11 cellular contexts compared by ENCODE assay signal in the genomic region with DNA sequence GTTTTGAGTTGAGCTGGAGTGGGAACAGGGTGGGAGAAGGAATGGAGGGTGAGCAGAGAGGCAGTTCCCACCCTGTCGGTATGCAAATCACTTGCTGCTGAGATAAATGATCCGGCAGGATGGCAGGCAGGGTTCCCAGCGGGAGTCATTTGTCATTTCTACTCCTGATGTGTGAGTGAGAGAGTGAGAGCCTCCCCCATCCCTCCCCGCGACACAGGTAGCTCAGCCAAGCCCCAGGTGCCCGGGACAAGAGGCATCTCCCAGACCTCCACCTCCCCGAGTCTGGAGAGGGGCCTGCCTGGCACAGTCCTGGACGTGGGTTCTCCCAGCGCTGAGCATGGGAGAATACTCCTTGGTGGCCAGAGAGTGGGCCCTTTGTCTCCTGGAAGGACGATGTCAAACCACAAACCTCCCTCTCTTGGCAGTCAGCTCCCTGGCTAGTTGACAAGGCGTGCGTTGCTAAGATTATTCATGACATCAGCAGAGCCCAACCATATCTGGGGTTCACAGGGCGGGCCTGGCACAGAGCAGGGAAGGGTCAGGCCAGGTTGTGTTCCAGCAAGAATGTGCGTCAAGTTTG. TPM values are rescaled to one million over a fixed set of nuclear protein-coding genes. Genes with fewer than 3 reads are reported as not detected.
DNase-seq lines count a peak whose midpoint lies in the region; ATAC-seq, FAIRE-seq and TF ChIP-seq lines count a peak whose summit lies in the region.
"Had no signal": no experiment of that assay in that cellular context is flagged by ENCODE, and none has a peak within 500 bp of the region (broad histone marks: within the 10 kb centered on the region; RNA-seq: fewer than 3 reads in every experiment).

No MANE protein-coding gene starts in this region.

- H3K9ac ChIP-seq in IMR-90 (ENCODE audit: low read depth, low read length) (no peak overlapping the region), K562 (ENCODE audit: insufficient read depth in 1 of 2, low read depth in 2 of 2, low read length in 2 of 2) (peak overlapping the region in 1 of 2 experiments; percentile 52; a peak in 1 of 4 replicates)

- ATAC-seq in IMR-90 (ENCODE audit: low read depth) = no peak
- no peak; the same call in 2 of the 3 replicates for ATAC-seq in K562
- no peak for ATAC-seq in HG03521 (IDR thresholded peaks at IDR 0.05; ENCODE audit: unreplicated experiment)

- 4% methylated on average over 4 of the region's 14 CpGs; no CpG with 5 or more reads in 1 of the 2 experiments for WGBS in IMR-90 (ENCODE audit: extremely low coverage in 2 of 2, insufficient read length in 1 of 2), 2 experiments
- 0% methylated on average over 14 of the region's 14 CpGs for WGBS in K562 (ENCODE audit: insufficient coverage, low coverage, missing lambda C conversion rate)
- 73 to 83% methylated on average over 14 of the region's 14 CpGs for WGBS in sigmoid colon, 2 donors

- no peaks in the 10 kb centered on the region for H3K9me3 ChIP-seq in IMR-90 (ENCODE audit: control insufficient read depth, insufficient read depth, low read length)
- peaks cover 2% of the 10 kb centered on the region; the same call in 1 of the 2 replicates for H3K9me3 ChIP-seq in K562 (replicated peaks; ENCODE audit: control insufficient read depth, insufficient read depth, low read depth, low read length)
- H3K9me3 ChIP-seq in sigmoid colon = no peaks in the 10 kb centered on the region

- no peak overlapping the region for H3K14ac ChIP-seq in IMR-90 (replicated peaks; ENCODE audit: low read depth, low read length)

- H3K27me3 ChIP-seq in IMR-90 (ENCODE audit: control insufficient read depth, insufficient read depth, low read length) = peaks cover 49% of the 10 kb centered on the region
- peaks cover 21 to 77% of the 10 kb centered on the region in 2 experiments for H3K27me3 ChIP-seq in K562 (ENCODE audit: control insufficient read depth in 2 of 2, insufficient read depth in 2 of 2, low read length in 2 of 2)
- H3K27me3 ChIP-seq in sigmoid colon = no peaks in the 10 kb centered on the region

- H2AFZ ChIP-seq in IMR-90 (replicated peaks; ENCODE audit: low read length, poor library complexity) = no peak overlapping the region
- H2AFZ ChIP-seq in K562 (ENCODE audit: low read depth, low read length) = no peak overlapping the region

- FAIRE-seq in K562 (lab: Jason Lieb, UNC) = peak; percentile 23
- FAIRE-seq: TTC549 had no signal

- no peak overlapping the region for H4K5ac ChIP-seq in IMR-90 (ENCODE audit: low read depth, low read length)

- H2AK9ac ChIP-seq in IMR-90 (replicated peaks; ENCODE audit: low read depth, low read length, poor library complexity) = no peak overlapping the region

- TF ChIP-seq POLR2A in IMR-90 (IDR thresholded peaks at IDR 0.05; ENCODE audit: low read depth, low read length) (no peak), K562 (conservative IDR thresholded peaks at IDR 0.05) (no peak), sigmoid colon (IDR thresholded peaks at IDR 0.05) (no peak)

- BruUV-seq in IMR-90 (replicated peaks; lab: Mats Ljungman, UMichigan) (no TSS peak), K562 (replicated peaks; lab: Mats Ljungman, UMichigan) (no TSS peak)

- TF ChIP-seq RAD21 in IMR-90 (IDR thresholded peaks at IDR 0.05; ENCODE audit: low read length) (no peak), K562 (CRISPR knock-in tag; conservative IDR thresholded peaks at IDR 0.05 in 1 of 2, IDR thresholded peaks at IDR 0.05 in 1 of 2) (no peak)

- H3K4me1 ChIP-seq in IMR-90 (ENCODE audit: control insufficient read depth, insufficient read depth, low read length) = no peaks in the 10 kb centered on the region
- H3K4me1 ChIP-seq in K562 (replicated peaks in 1 of 2; ENCODE audit: control insufficient read depth in 2 of 2, insufficient read depth in 2 of 2, low read length in 2 of 2) = peaks cover 6 to 8% of the 10 kb centered on the region in 2 experiments; a peak in 3 of 5 replicates
- H3K4me1 ChIP-seq in sigmoid colon = no peaks in the 10 kb centered on the region

- no peak overlapping the region for H2BK15ac ChIP-seq in IMR-90 (ENCODE audit: low read depth, low read length)

- POLR2A ChIA-PET in IMR-90 (lab: Charles Lee; ENCODE audit: unreplicated experiment) (no interaction called here), K562 (lab: Yijun Ruan, JAX) (interaction anchor here (0.7 to 0.9 kb wide), 2 partner anchors 14 to 1310 kb away, joined by 3 read pairs; no protein-coding TSS in a partner anchor)

- no peak overlapping the region for H3K4me3 ChIP-seq in IMR-90 (ENCODE audit: insufficient read depth, low read depth, low read length)
- H3K4me3 ChIP-seq in K562 = no peak overlapping the region
- no peak overlapping the region for H3K4me3 ChIP-seq in sigmoid colon

- TF ChIP-seq EP300 in K562 (IDR thresholded peaks at IDR 0.05; ENCODE audit: low read length) = no peak
- TF ChIP-seq EP300 in sigmoid colon (IDR thresholded peaks at IDR 0.05) = no peak

- no peak overlapping the region for H3K18ac ChIP-seq in IMR-90 (ENCODE audit: low read depth, low read length)

- H3K79me2 ChIP-seq in K562 (ENCODE audit: control insufficient read depth, insufficient read depth, low read length) = no peaks in the 10 kb centered on the region

- H4K20me1 ChIP-seq in IMR-90 (ENCODE audit: insufficient read depth, low read length) = no peaks in the 10 kb centered on the region
- H4K20me1 ChIP-seq in K562 (replicated peaks; ENCODE audit: control insufficient read depth, insufficient read depth, low read length) = peaks cover 6% of the 10 kb centered on the region; the same call in 1 of the 2 replicates

- no peak overlapping the region for H2BK120ac ChIP-seq in IMR-90 (ENCODE audit: low read depth, low read length)

- no peak overlapping the region for H4K8ac ChIP-seq in IMR-90 (ENCODE audit: low read depth in 2 of 2, low read length in 2 of 2)

- DNase-seq in IMR-90 = peak; percentile 49
- DNase-seq in K562 (ENCODE audit: extremely low read depth in 1 of 4, low spot score in 3 of 4) = peak in 2 of 4 experiments; percentile 18 to 39
- peak; percentile 86 for DNase-seq in iPS DF 19.7 (ENCODE audit: low read depth, low spot score)
- peak; percentile 58 for DNase-seq in sigmoid colon
- no peak for DNase-seq in glomerular visceral epithelial cell (ENCODE audit: extremely low spot score)
- DNase-seq in NCI-H187 (lab: John Stamatoyannopoulos, UW) = no peak
- DNase-seq in activated CD4-positive, alpha-beta T cell treated with anti-CD3 and anti-CD28 coated beads for 4 hours = no peak
- DNase-seq: activated effector memory CD4-positive, alpha-beta T cell treated with anti-CD3 and anti-CD28 coated beads, Interleukin-2, amount 50 U/mL, for 16 hours; HCEC 1CT had no signal

- H3K4ac ChIP-seq in IMR-90 (ENCODE audit: low read depth, low read length) = no peak overlapping the region

- TF ChIP-seq CTCF in IMR-90 (conservative IDR thresholded peaks at IDR 0.05; ENCODE audit: low read depth, low read length) (no peak), K562 (IDR thresholded peaks at IDR 0.05 in 2 of 3, conservative IDR thresholded peaks at IDR 0.05 in 1 of 3; ENCODE audit: insufficient read depth in 2 of 3, low read depth in 1 of 3, low read length in 3 of 3) (no peak), sigmoid colon (IDR thresholded peaks at IDR 0.05) (no peak)

- no peak overlapping the region for H4K91ac ChIP-seq in IMR-90 (ENCODE audit: insufficient read depth, low read depth, low read length)

- H2BK5ac ChIP-seq in IMR-90 (ENCODE audit: low read depth, low read length, poor library complexity, severe bottlenecking) = no peak overlapping the region

- H3K9me1 ChIP-seq in IMR-90 (ENCODE audit: insufficient read depth, low read length) (no peaks in the 10 kb centered on the region), K562 (ENCODE audit: control insufficient read depth, insufficient read depth, low read length) (peaks cover 3% of the 10 kb centered on the region)

- H3K27ac ChIP-seq in IMR-90 (ENCODE audit: insufficient read depth, low read length) = no peak overlapping the region
- no peak overlapping the region for H3K27ac ChIP-seq in K562 (ENCODE audit: extremely low read depth, low read depth, low read length)
- no peak overlapping the region for H3K27ac ChIP-seq in sigmoid colon

- H3K36me3 ChIP-seq in IMR-90 (ENCODE audit: control insufficient read depth, insufficient read depth, low read length) (no peaks in the 10 kb centered on the region), K562 (ENCODE audit: control insufficient read depth, insufficient read depth, low read length) (no peaks in the 10 kb centered on the region), sigmoid colon (no peaks in the 10 kb centered on the region)

- H3K4me2 ChIP-seq in IMR-90 (ENCODE audit: low read depth, low read length) (no peak overlapping the region), K562 (ENCODE audit: insufficient read depth, low read length) (no peak overlapping the region)

- dilution Hi-C loops in IMR-90 (cut with HindIII; ENCODE audit: low sequenced_read_pairs, unreplicated experiment) = no loop called here

- H3K79me1 ChIP-seq in IMR-90 (ENCODE audit: low read depth in 1 of 2, low read length in 2 of 2) = no peaks in the 10 kb centered on the region

- H3K23ac ChIP-seq in IMR-90 (ENCODE audit: low read depth, low read length) = no peak overlapping the region

- intact Hi-C loops in IMR-90 (cut with micrococcal nuclease) = no loop called here
- intact Hi-C loops in K562 (cut with micrococcal nuclease) = no loop called here
- intact Hi-C loops in sigmoid colon (cut with DNase I) = no loop called here

- CTCF ChIA-PET in IMR-90 (lab: Yijun Ruan, JAX) = no interaction called here
- CTCF ChIA-PET in K562 (lab: Yijun Ruan, JAX; ENCODE audit: low intra/inter-chr PET ratio) = no interaction called here

- H3K56ac ChIP-seq in IMR-90 (ENCODE audit: extremely low read depth, insufficient read depth, low read length) = no peak overlapping the region

- in situ Hi-C loops in IMR-90 (cut with MboI; ENCODE audit: low sequenced_read_pairs) = no loop called here
- in situ Hi-C loops in K562 (cut with MboI) = no loop called here

- H2BK20ac ChIP-seq in IMR-90 (ENCODE audit: low read depth, low read length) = no peak overlapping the region

- no peak overlapping the region for H2AK5ac ChIP-seq in IMR-90 (ENCODE audit: low read depth, low read length)

RNA-seq across cellular contexts. Expression of gene TNRC6C, which starts 33.7 kb away (rescaled TPM):
- total RNA-seq in IMR-90 (2012; rRNA removed) = 2.7 and 3.6 TPM in 2 replicates
- 1.6 and 1.9 TPM in 2 replicates for polyA plus RNA-seq in IMR-90 (2012; rRNA removed)
- 0.61 and 1.1 TPM in 2 replicates for polyA plus RNA-seq in IMR-90 (2012; cell fraction: cytosol; rRNA removed)
- polyA plus RNA-seq in IMR-90 (2012; cell fraction: nucleus; rRNA removed; ENCODE audit: low replicate concordance) = 3.7 and 3.8 TPM in 2 replicates
- total RNA-seq in K562 (2011; cell fraction: chromatin; rRNA removed; ENCODE audit: low replicate concordance) = 13.1 and 18.3 TPM in 2 replicates
- 5.5 and 8.3 TPM in 2 replicates for total RNA-seq in K562 (2011; cell fraction: nucleolus; rRNA removed)
- total RNA-seq in K562 (2011; cell fraction: nucleoplasm; rRNA removed) = 8.8 and 10.2 TPM in 2 replicates
- 1.4 and 2.4 TPM in 2 replicates for total RNA-seq in K562 (2014; rRNA removed)
- 1.9 and 3.0 TPM in 2 replicates for total RNA-seq in K562 (2014; rRNA removed; fragmentation: Illumina TruSeq; extraction: Trizol)
- total RNA-seq in K562 (2015; rRNA removed; fragmentation: Illumina TruSeq; extraction: Trizol) = 2.6 and 2.8 TPM in 2 replicates
- total RNA-seq in K562 (2021) = 4.9 and 6.3 TPM in 2 replicates
- 0.60 and 0.96 TPM in 2 replicates for polyA plus RNA-seq in K562 (2011; rRNA removed)
- 0.28 and 0.45 TPM in 2 replicates for polyA plus RNA-seq in K562 (2011; cell fraction: cytosol; rRNA removed)
- 2.1 and 3.4 TPM in 2 replicates for polyA plus RNA-seq in K562 (2011; cell fraction: nucleus; rRNA removed)
- polyA plus RNA-seq in K562 (2012) = 1.5 and 2.4 TPM in 2 replicates
- polyA plus RNA-seq in K562 (2014; fragmentation: Illumina TruSeq; extraction: Trizol) = 2.2 and 2.3 TPM in 2 replicates
- under 1 TPM; 0.20 to 0.30 TPM for polyA plus RNA-seq in K562 (2014; fragmentation: Nextera tagmentation; extraction: Ambion mirVana)
- polyA plus RNA-seq in K562 (2014; rRNA removed) = 0.81 and 2.5 TPM in 2 replicates
- polyA minus RNA-seq in K562 (2011; rRNA and poly(A)+ RNA removed) = 3.2 and 4.1 TPM in 2 replicates
- polyA minus RNA-seq in K562 (2011; cell fraction: cytosol; rRNA and poly(A)+ RNA removed) = 0.86 and 1.5 TPM in 2 replicates
- 2.3 and 3.1 TPM in 2 replicates for polyA minus RNA-seq in K562 (2011; cell fraction: nucleus; rRNA and poly(A)+ RNA removed)
- total RNA-seq in sigmoid colon = 10 to 100 TPM in 3 of 4 donors, 1 to 10 TPM in 1; 5.8 to 22.1 (median 18.2) TPM
- 1 to 10 TPM in 2 of 3 donors, under 1 TPM in 1; 0.92 to 6.3 (median 3.0) TPM for polyA plus RNA-seq in sigmoid colon

Comparison
In these comparisons a context has a peak if more than half of its experiments do, and no peak if none do; other contexts are left out.
1. DNase-seq: peak in IMR-90 (single experiment), iPS DF 19.7 (single experiment) and sigmoid colon (single experiment); none in glomerular visceral epithelial cell (single experiment), NCI-H187 (0 of 2) and activated CD4-positive, alpha-beta T cell treated with anti-CD3 and anti-CD28 coated beads for 4 hours (0 of 2).